20 cellular contexts compared by ENCODE assay signal in genomic region chr20:17635320-17635673, GRCh38. TPM values are rescaled to one million over a fixed set of nuclear protein-coding genes. Genes with fewer than 3 reads are reported as not detected.
DNase-seq lines count a peak whose midpoint lies in the region; ATAC-seq and TF ChIP-seq lines count a peak whose summit lies in the region.
"Had no signal": no experiment of that assay in that cellular context is flagged by ENCODE, and none has a peak within 500 bp of the region (broad histone marks: within the 10 kb centered on the region; RNA-seq: fewer than 3 reads in every experiment).

No MANE protein-coding gene starts in this region.

- H3K36me3 ChIP-seq in esophagus squamous epithelium (peaks cover 37 to 100% (median 45%) of the 10 kb centered on the region in 3 donors), neutrophil (peaks cover 95% of the 10 kb centered on the region), vagina (peaks cover 0 to 47% of the 10 kb centered on the region in 2 donors)

- TF ChIP-seq POLR2A in esophagus squamous epithelium (IDR thresholded peaks at IDR 0.05) = no peak
- no peak for TF ChIP-seq POLR2A in vagina (IDR thresholded peaks at IDR 0.05)
- TF ChIP-seq POLR2A in erythroblast (IDR thresholded peaks at IDR 0.05; ENCODE audit: low read length) = no peak

- H3K27me3 ChIP-seq in esophagus squamous epithelium (no peaks in the 10 kb centered on the region), neutrophil (no peaks in the 10 kb centered on the region), vagina (no peaks in the 10 kb centered on the region)
- H3K27me3 ChIP-seq: cardiac muscle cell had no signal

- no peak for DNase-seq in Right ventricle myocardium superior
- DNase-seq in cardiac septum (ENCODE audit: low spot score) = no peak
- no peak for DNase-seq in esophagus squamous epithelium (lab: John Stamatoyannopoulos, UW)
- no peak for DNase-seq in vagina (ENCODE audit: extremely low spot score in 2 of 2)
- DNase-seq in NCI-H128 (lab: John Stamatoyannopoulos, UW; ENCODE audit: unreplicated experiment) = no peak
- no peak for DNase-seq in stimulated activated naive CD4-positive, alpha-beta T cell treated with Interleukin-2 at 50 U/mL for 16 hours (lab: John Stamatoyannopoulos, UW)
- no peak for DNase-seq in erythroblast (lab: John Stamatoyannopoulos, UW)
- DNase-seq: activated CD4-positive, CD25-positive, alpha-beta regulatory T cell; activated naive CD8-positive, alpha-beta T cell treated with anti-CD3 and anti-CD28 coated beads for 36 hours; activated T-cell treated with anti-CD3 and anti-CD28 coated beads, Interleukin-2, amount 50 U/mL, for 72 hours; GF-D8; MM.1S; mucosa of descending colon; NCI-H1694 treated with DMSO at 0.1 percent for 48 hours; NCI-H2227 treated with DMSO at 0.1 percent for 48 hours; SK-N-SH had no signal

- 65% methylated on average over 6 of the region's 13 CpGs; no CpG with 5 or more reads in 1 of the 2 donors for WGBS in esophagus squamous epithelium, 2 donors

- H3K9me3 ChIP-seq in esophagus squamous epithelium (no peaks in the 10 kb centered on the region), neutrophil (no peaks in the 10 kb centered on the region), vagina (no peaks in the 10 kb centered on the region)
- H3K9me3 ChIP-seq: HAP-1, mucosa of descending colon, SK-N-SH had no signal

- peak; percentile 2 for ATAC-seq in Right ventricle myocardium superior (ENCODE audit: poor library complexity)
- ATAC-seq: activated T-cell treated with anti-CD3 and anti-CD28 coated beads, Interleukin-2, amount 50 U/mL, for 72 hours; stimulated activated effector memory CD8-positive, alpha-beta T cell treated with anti-CD3 and anti-CD28 coated beads, Interleukin-12 subunit alpha, Interleukin-12 subunit beta, amount 100 ng/mL, for 72 hours had no signal

- intact Hi-C loops in Right ventricle myocardium superior (cut with DNase I) = no loop called here
- intact Hi-C loops in cardiac septum (cut with DNase I) = no loop called here
- intact Hi-C loops in esophagus squamous epithelium (cut with DNase I) = loop anchor here (10.0 kb wide), 1 partner anchor 90 kb away; no protein-coding TSS in a partner anchor
- intact Hi-C loops in vagina (cut with DNase I) = no loop called here

- no peak overlapping the region for H3K4me3 ChIP-seq in esophagus squamous epithelium
- H3K4me3 ChIP-seq in neutrophil (ENCODE audit: low read depth in 1 of 2, low read length in 1 of 2) = no peak overlapping the region
- no peak overlapping the region for H3K4me3 ChIP-seq in vagina
- H3K4me3 ChIP-seq: cardiac muscle cell, HAP-1, mucosa of descending colon had no signal

- no peak for TF ChIP-seq CTCF in esophagus squamous epithelium (IDR thresholded peaks at IDR 0.05)
- TF ChIP-seq CTCF in neutrophil (IDR thresholded peaks at IDR 0.05) = no peak
- TF ChIP-seq CTCF in vagina (IDR thresholded peaks at IDR 0.05) = no peak

- H3K27ac ChIP-seq in esophagus squamous epithelium (peak overlapping the region in 3 of 4 donors; percentile 51 to 55 (median 52)), neutrophil (peak overlapping the region; percentile 49), vagina (peak overlapping the region; percentile 62)
- H3K27ac ChIP-seq: cardiac muscle cell had no signal

- H3K4me1 ChIP-seq in esophagus squamous epithelium = peaks cover 4 to 36% (median 26%) of the 10 kb centered on the region in 3 donors
- H3K4me1 ChIP-seq in neutrophil (ENCODE audit: control insufficient read depth in 1 of 2, insufficient read depth in 1 of 2, low read depth in 1 of 2, low read length in 1 of 2) = peaks cover 8 to 10% of the 10 kb centered on the region in 2 experiments
- peaks cover 47% of the 10 kb centered on the region for H3K4me1 ChIP-seq in vagina
- H3K4me1 ChIP-seq: HAP-1 had no signal

RNA-seq across cellular contexts. Expression of gene RRBP1, which starts 46.7 kb away (rescaled TPM):
- total RNA-seq in Right ventricle myocardium superior = 32.1 TPM
- total RNA-seq in cardiac septum = 46.7 TPM
- total RNA-seq in esophagus squamous epithelium = 100 to 1,000 TPM in 1 of 4 donors, 10 to 100 TPM in 3; 61.4 to 128 (median 72.7) TPM
- total RNA-seq in vagina = 79.8 TPM
